Comparison of ENCODE assay signal across 25 cellular contexts in genomic region chr1:183566026-183566425, GRCh38. TPM values are rescaled to one million over a fixed set of nuclear protein-coding genes. Genes with fewer than 3 reads are reported as not detected.
"Had no signal": no experiment of that assay in that cellular context is flagged by ENCODE, and none has a peak within 500 bp of the region (broad histone marks: within the 10 kb centered on the region; RNA-seq: fewer than 3 reads in every experiment).

No MANE protein-coding gene starts in this region.

- ATAC-seq: left lobe of liver; natural killer cell; sciatic nerve; stimulated activated effector memory CD8-positive, alpha-beta T cell treated with anti-CD3 and anti-CD28 coated beads, Interleukin-12 subunit alpha, Interleukin-12 subunit beta, amount 100 ng/mL, for 72 hours; upper lobe of right lung had no signal

- H3K4me3 ChIP-seq: esophagus squamous epithelium, lung, right atrium auricular region, smooth muscle cell, thoracic aorta, transverse colon, upper lobe of right lung, uterus had no signal

- H2AFZ ChIP-seq: parathyroid adenoma had no signal

- H3K36me3 ChIP-seq: esophagus squamous epithelium, right atrium auricular region, thoracic aorta, transverse colon, upper lobe of right lung, uterus had no signal

- H3K9ac ChIP-seq: parathyroid adenoma had no signal

- H3K27ac ChIP-seq: esophagus squamous epithelium, parathyroid adenoma, right atrium auricular region, thoracic aorta, transverse colon, upper lobe of right lung, uterus had no signal

- H3K27me3 Mint-ChIP-seq: memory B cell; progenitor cell of endocrine pancreas; stimulated activated naive CD8-positive, alpha-beta T cell treated with anti-CD3 and anti-CD28 coated beads, Interleukin-15, Interleukin-2, amounts not matched to agents 100 ng/mL and 50 ng/mL, for 24 hours had no signal

- DNase-seq: cerebellar nuclear complex; dermis blood vessel endothelial cell; effector memory CD4-positive, alpha-beta T cell; erythroblast; esophagus squamous epithelium; hypothalamus; natural killer cell; stimulated activated CD4-positive, alpha-beta T cell treated with anti-CD3 and anti-CD28 coated beads, Interleukin-2, amount 100 ng/mL, for 24 hours; stimulated activated CD4-positive, alpha-beta T cell treated with anti-CD3 and anti-CD28 coated beads, Interleukin-4, amount 100 ng/mL, for 24 hours; transverse colon; upper lobe of right lung; uterus had no signal

- H3K36me3 Mint-ChIP-seq: natural killer cell had no signal

- H3K4me1 ChIP-seq: parathyroid adenoma, uterus had no signal

- H3K27ac Mint-ChIP-seq: memory B cell; natural killer cell; progenitor cell of endocrine pancreas; stimulated activated effector memory CD8-positive, alpha-beta T cell treated with anti-CD3 and anti-CD28 coated beads, Interleukin-12 subunit alpha, Interleukin-12 subunit beta, amount 100 ng/mL, for 72 hours; stimulated activated naive CD8-positive, alpha-beta T cell treated with anti-CD3 and anti-CD28 coated beads, Interleukin-15, Interleukin-2, amounts not matched to agents 100 ng/mL and 50 ng/mL, for 24 hours had no signal

- H3K9me3 ChIP-seq: esophagus squamous epithelium, right atrium auricular region, thoracic aorta, transverse colon, upper lobe of right lung, uterus had no signal

- H3K27me3 ChIP-seq: esophagus squamous epithelium, right atrium auricular region, transverse colon, upper lobe of right lung, uterus had no signal

- H3K4me3 Mint-ChIP-seq: memory B cell; natural killer cell; stimulated activated effector memory CD8-positive, alpha-beta T cell treated with anti-CD3 and anti-CD28 coated beads, Interleukin-12 subunit alpha, Interleukin-12 subunit beta, amount 100 ng/mL, for 72 hours; stimulated activated naive CD8-positive, alpha-beta T cell treated with anti-CD3 and anti-CD28 coated beads, Interleukin-15, Interleukin-2, amounts not matched to agents 100 ng/mL and 50 ng/mL, for 24 hours had no signal

- H3K79me2 ChIP-seq: parathyroid adenoma had no signal

- H3K4me2 ChIP-seq: smooth muscle cell had no signal

- H3K9me3 Mint-ChIP-seq: memory B cell; natural killer cell; stimulated activated effector memory CD8-positive, alpha-beta T cell treated with anti-CD3 and anti-CD28 coated beads, Interleukin-12 subunit alpha, Interleukin-12 subunit beta, amount 100 ng/mL, for 72 hours; stimulated activated naive CD8-positive, alpha-beta T cell treated with anti-CD3 and anti-CD28 coated beads, Interleukin-15, Interleukin-2, amounts not matched to agents 100 ng/mL and 50 ng/mL, for 24 hours had no signal

RNA-seq across cellular contexts. Expression of gene NCF2, which starts 24.2 kb away (rescaled TPM):
- total RNA-seq: dermis blood vessel endothelial cell, fibroblast of villous mesenchyme had no signal
- polyA plus RNA-seq: neural cell had no signal
